In the genomic region with DNA sequence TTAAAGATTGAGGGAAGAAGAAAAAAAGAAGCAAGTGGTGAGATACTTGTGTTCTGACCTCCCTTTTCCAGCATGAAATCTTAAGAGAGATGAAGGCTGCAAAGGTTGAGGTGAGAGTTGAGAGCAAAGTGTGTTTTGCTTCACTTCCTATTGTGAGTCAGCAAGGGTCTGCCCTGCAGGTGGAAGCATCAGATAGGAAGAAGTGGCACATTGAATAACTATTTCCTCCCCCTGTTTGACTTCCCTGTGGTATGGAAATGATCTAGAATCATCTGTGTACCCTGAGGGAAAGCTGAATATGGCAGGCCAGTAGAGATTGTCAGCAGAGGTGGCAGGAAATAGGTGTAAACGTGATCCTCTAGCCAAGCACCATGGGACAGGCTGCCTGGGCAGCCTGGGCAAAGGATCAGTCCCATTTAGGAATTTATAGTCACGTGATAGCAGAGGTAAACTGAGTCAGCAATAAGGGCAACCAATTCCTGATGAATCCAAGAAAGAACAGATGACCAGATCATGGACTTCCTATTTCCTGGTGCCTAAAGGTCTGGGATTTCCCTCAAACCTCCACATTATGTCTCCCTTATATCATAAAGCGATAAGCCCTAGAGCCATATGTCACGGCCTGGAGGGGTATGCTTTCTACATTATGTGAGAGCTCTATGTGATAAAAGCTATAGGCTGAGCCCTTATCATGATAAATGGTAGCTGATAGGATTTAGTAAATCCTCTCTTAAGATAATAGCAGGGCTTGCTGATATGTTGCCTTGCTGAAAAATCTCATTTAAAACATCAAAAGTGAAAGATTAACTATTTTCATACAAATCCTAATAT, we compare ENCODE assay signal across 18 cellular contexts.
A peak's percentile ranks its signal among the peaks of the same experiment; 100 is the strongest.
DNase-seq lines count a peak whose midpoint lies in the region; FAIRE-seq and TF ChIP-seq lines count a peak whose summit lies in the region.
"Had no signal": no experiment of that assay in that cellular context is flagged by ENCODE, and none has a peak within 500 bp of the region (broad histone marks: within the 10 kb centered on the region; RNA-seq: fewer than 3 reads in every experiment).

No MANE protein-coding gene starts in this region.

- CTCF ChIA-PET in endothelial cell of umbilical vein (lab: Charles Lee) = no interaction called here

- peaks cover 2% of the 10 kb centered on the region for H3K4me1 ChIP-seq in endothelial cell of umbilical vein (ENCODE audit: control insufficient read depth, extremely low read depth, insufficient read depth, low read length)
- H3K4me1 ChIP-seq in smooth muscle cell (ENCODE audit: low read depth) = no peaks in the 10 kb centered on the region
- peaks cover 5% of the 10 kb centered on the region for H3K4me1 ChIP-seq in left ventricle myocardium inferior
- H3K4me1 ChIP-seq: SJCRH30 had no signal

- H3K27me3 ChIP-seq in endothelial cell of umbilical vein (ENCODE audit: control insufficient read depth in 2 of 2, insufficient read depth in 2 of 2, low read length in 2 of 2) (peaks cover 0 to 3% of the 10 kb centered on the region in 2 experiments), smooth muscle cell (ENCODE audit: low read depth) (no peaks in the 10 kb centered on the region), left ventricle myocardium inferior (ENCODE audit: low read depth) (no peaks in the 10 kb centered on the region)
- H3K27me3 ChIP-seq: MG63, SJCRH30 had no signal

- DNase-seq in KBM-7 (peak; percentile 9), OCI-M1 (lab: John Stamatoyannopoulos, UW) (peak; percentile 3), endothelial cell of umbilical vein (ENCODE audit: low read depth, low spot score) (no peak), smooth muscle cell (lab: John Stamatoyannopoulos, UW; ENCODE audit: unreplicated experiment) (no peak), left ventricle myocardium inferior (no peak), NCI-H345 treated with DMSO at 0.1 percent for 48 hours (lab: John Stamatoyannopoulos, UW; ENCODE audit: unreplicated experiment) (no peak)
- no peak for DNase-seq in activated CD8-positive, alpha-beta memory T cell treated with anti-CD3 and anti-CD28 coated beads for 24 hours
- DNase-seq: CD4-positive, CD25-positive, alpha-beta regulatory T cell; GF-D8; Karpas-422; MG63; NCI-H1092 treated with DMSO at 0.1 percent for 48 hours; NCI-H2081 treated with DMSO at 0.1 percent for 48 hours; NCI-H510A treated with DMSO at 0.1 percent for 48 hours; SJCRH30 had no signal

- 40% methylated on average over 4 of the region's 4 CpGs for WGBS in smooth muscle cell (ENCODE audit: low lambda C conversion rate)

- H3K27ac ChIP-seq in endothelial cell of umbilical vein (ENCODE audit: insufficient read depth, low read depth, low read length) (no peak overlapping the region), smooth muscle cell (ENCODE audit: low read depth) (no peak overlapping the region), left ventricle myocardium inferior (replicated peaks) (no peak overlapping the region)
- H3K27ac ChIP-seq: RWPE1, SJCRH30 had no signal

- TF ChIP-seq CTCF in endothelial cell of umbilical vein (IDR thresholded peaks at IDR 0.05; ENCODE audit: extremely low read depth in 1 of 2, insufficient read depth in 1 of 2, low read depth in 1 of 2, low read length in 2 of 2) (no peak), smooth muscle cell (IDR thresholded peaks at IDR 0.05; ENCODE audit: borderline replicate concordance, insufficient read depth, poor library complexity, severe bottlenecking) (no peak), left ventricle myocardium inferior (IDR thresholded peaks at IDR 0.05; ENCODE audit: borderline replicate concordance) (no peak)

- intact Hi-C loops in endothelial cell of umbilical vein (cut with micrococcal nuclease) (no loop called here), left ventricle myocardium inferior (cut with micrococcal nuclease) (no loop called here)

- no peak for TF ChIP-seq POLR2A in endothelial cell of umbilical vein (IDR thresholded peaks at IDR 0.05; ENCODE audit: low read depth, low read length)

- no peak overlapping the region for H3K4me2 ChIP-seq in endothelial cell of umbilical vein (ENCODE audit: insufficient read depth, low read length)
- H3K4me2 ChIP-seq in smooth muscle cell = no peak overlapping the region
- H3K4me2 ChIP-seq: GM23338 had no signal

- H2AFZ ChIP-seq in endothelial cell of umbilical vein (ENCODE audit: low read depth, low read length) (no peak overlapping the region), smooth muscle cell (ENCODE audit: low read depth) (peak overlapping the region; percentile 35)
- H2AFZ ChIP-seq: GM23338 had no signal

- H4K20me1 ChIP-seq in endothelial cell of umbilical vein (replicated peaks; ENCODE audit: control insufficient read depth, extremely low read depth, insufficient read depth, low read length) (no peaks in the 10 kb centered on the region), smooth muscle cell (ENCODE audit: low read depth) (no peaks in the 10 kb centered on the region)

- peak; percentile 28 for FAIRE-seq in endothelial cell of umbilical vein (lab: Jason Lieb, UNC)
- FAIRE-seq: GM12892 had no signal

- no TSS peak for BruUV-seq in endothelial cell of umbilical vein (replicated peaks; lab: Mats Ljungman, UMichigan)

- no peaks in the 10 kb centered on the region for H3F3A ChIP-seq in smooth muscle cell (ENCODE audit: low read depth)

- H3K9me3 ChIP-seq in endothelial cell of umbilical vein (replicated peaks; ENCODE audit: control insufficient read depth, insufficient read depth, low read length) (no peaks in the 10 kb centered on the region), smooth muscle cell (replicated peaks; ENCODE audit: low read depth) (no peaks in the 10 kb centered on the region), left ventricle myocardium inferior (replicated peaks) (peaks cover 14% of the 10 kb centered on the region)
- H3K9me3 ChIP-seq: MG63 had no signal

- H3K4me3 ChIP-seq in endothelial cell of umbilical vein (replicated peaks in 1 of 3; ENCODE audit: insufficient read depth in 1 of 3, low read depth in 1 of 3, low read length in 3 of 3) = no peak overlapping the region
- no peak overlapping the region for H3K4me3 ChIP-seq in smooth muscle cell
- no peak overlapping the region for H3K4me3 ChIP-seq in left ventricle myocardium inferior
- H3K4me3 ChIP-seq: GM23338, MG63, SJCRH30 had no signal

- no peak overlapping the region for H3K9ac ChIP-seq in endothelial cell of umbilical vein (replicated peaks; ENCODE audit: extremely low read depth, insufficient read depth, low read length)
- H3K9ac ChIP-seq in smooth muscle cell (ENCODE audit: low read depth) = no peak overlapping the region

- no peaks in the 10 kb centered on the region for H3K9me1 ChIP-seq in endothelial cell of umbilical vein (replicated peaks; ENCODE audit: control insufficient read depth, extremely low read depth, insufficient read depth, low read length)

- POLR2A ChIA-PET in endothelial cell of umbilical vein (lab: Charles Lee) = no interaction called here

- H3K79me2 ChIP-seq in endothelial cell of umbilical vein (ENCODE audit: control insufficient read depth, insufficient read depth, low read length) (no peaks in the 10 kb centered on the region), smooth muscle cell (ENCODE audit: low read depth) (no peaks in the 10 kb centered on the region)

- H3K36me3 ChIP-seq in endothelial cell of umbilical vein (ENCODE audit: control insufficient read depth in 2 of 2, extremely low read depth in 1 of 2, insufficient read depth in 2 of 2, low read length in 2 of 2) (no peaks in the 10 kb centered on the region), smooth muscle cell (ENCODE audit: low read depth) (no peaks in the 10 kb centered on the region), left ventricle myocardium inferior (no peaks in the 10 kb centered on the region)
- H3K36me3 ChIP-seq: MG63, SJCRH30 had no signal

- dilution Hi-C loops in endothelial cell of umbilical vein (cut with MboI; ENCODE audit: extremely low pct_ligation_motif_present, low sequenced_read_pairs) = no loop called here

- in situ Hi-C loops in KBM-7 (cut with MboI; ENCODE audit: low pct_unique_long_range_greater_than_20kb, low sequenced_read_pairs) = no loop called here

TF ChIP-seq in endothelial cell of umbilical vein, 7 proteins besides CTCF, POLR2A, EP300 and RAD21:
- TF ChIP-seq FOS (IDR thresholded peaks at IDR 0.05; ENCODE audit: borderline replicate concordance, insufficient read depth, low read length) = no peak
- no peak for TF ChIP-seq GATA2 (IDR thresholded peaks at IDR 0.05; ENCODE audit: insufficient read depth, insufficient read length, low read depth, low read length)
- TF ChIP-seq JUN (IDR thresholded peaks at IDR 0.05; ENCODE audit: borderline replicate concordance, insufficient read depth, insufficient read length, low read depth) = no peak
- no peak for TF ChIP-seq MYC (IDR thresholded peaks at IDR 0.05; ENCODE audit: low read depth, low read length)
- TF ChIP-seq EZH2 (IDR thresholded peaks at IDR 0.05; ENCODE audit: borderline replicate concordance, low read depth, low read length, severe bottlenecking) = no peak
- no peak for TF ChIP-seq POLR2AphosphoS5 (IDR thresholded peaks at IDR 0.05; ENCODE audit: insufficient read depth, low read depth, low read length)
- TF ChIP-seq, protein P1, sequence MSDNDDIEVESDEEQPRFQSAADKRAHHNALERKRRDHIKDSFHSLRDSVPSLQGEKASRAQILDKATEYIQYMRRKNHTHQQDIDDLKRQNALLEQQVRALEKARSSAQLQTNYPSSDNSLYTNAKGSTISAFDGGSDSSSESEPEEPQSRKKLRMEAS (IDR thresholded peaks at IDR 0.05; ENCODE audit: insufficient read depth, insufficient read length) = no peak
TF ChIP-seq in endothelial cell of umbilical vein: peak in this region for 0.

Comparison
In these comparisons a context has a peak if more than half of its experiments do, and no peak if none do; other contexts are left out.
1. DNase-seq: peak in KBM-7 (single experiment) and OCI-M1 (single experiment); none in endothelial cell of umbilical vein (single experiment), smooth muscle cell (single experiment), activated CD8-positive, alpha-beta memory T cell treated with anti-CD3 and anti-CD28 coated beads for 24 hours (single experiment), left ventricle myocardium inferior (single experiment) and NCI-H345 treated with DMSO at 0.1 percent for 48 hours (single experiment).